Comparison of ENCODE assay signal across 19 cellular contexts in genomic region chr18:26909599-26910290, GRCh38. TPM values are rescaled to one million over a fixed set of nuclear protein-coding genes. Genes with fewer than 3 reads are reported as not detected.
DNase-seq lines count a peak whose midpoint lies in the region; ATAC-seq lines count a peak whose summit lies in the region.
"Had no signal": no experiment of that assay in that cellular context is flagged by ENCODE, and none has a peak within 500 bp of the region (broad histone marks: within the 10 kb centered on the region; RNA-seq: fewer than 3 reads in every experiment).

No MANE protein-coding gene starts in this region.

- H3K9me3 Mint-ChIP-seq in naive thymus-derived CD4-positive, alpha-beta T cell = peaks cover 0 to 16% (median 4%) of the 10 kb centered on the region in 11 donors

- H3K27ac ChIP-seq in cingulate gyrus (ENCODE audit: low read depth, low read length) = peak overlapping the region; percentile 50
- H3K27ac ChIP-seq in naive thymus-derived CD4-positive, alpha-beta T cell (ENCODE audit: low read depth, low read length) = no peak overlapping the region
- H3K27ac ChIP-seq: skin epidermis, transverse colon had no signal

- no peaks in the 10 kb centered on the region for H3K27me3 Mint-ChIP-seq in naive thymus-derived CD4-positive, alpha-beta T cell
- H3K27me3 Mint-ChIP-seq: CD8-positive, alpha-beta memory T cell had no signal

- CTCF ChIA-PET in naive thymus-derived CD4-positive, alpha-beta T cell (lab: Charles Lee) = no interaction called here

- ATAC-seq in left cardiac atrium (peak; percentile 57 to 62), Right ventricle myocardium inferior (no peak), GM18858 (IDR thresholded peaks at IDR 0.05; ENCODE audit: unreplicated experiment) (no peak)
- no peak for ATAC-seq in naive thymus-derived CD4-positive, alpha-beta T cell
- ATAC-seq: stimulated activated effector memory CD8-positive, alpha-beta T cell treated with anti-CD3 and anti-CD28 coated beads, Interleukin-12 subunit alpha, Interleukin-12 subunit beta, amount 100 ng/mL, for 72 hours had no signal

- no peak overlapping the region for H3K4me3 ChIP-seq in naive thymus-derived CD4-positive, alpha-beta T cell (ENCODE audit: low read length)
- H3K4me3 ChIP-seq: breast epithelium, skin epidermis, transverse colon had no signal

- intact Hi-C loops in left cardiac atrium (cut with DNase I) (no loop called here), Right ventricle myocardium inferior (cut with DNase I) (no loop called here)
- intact Hi-C loops in naive thymus-derived CD4-positive, alpha-beta T cell (cut with micrococcal nuclease) = no loop called here

- H3K9me3 ChIP-seq in naive thymus-derived CD4-positive, alpha-beta T cell (ENCODE audit: control insufficient read depth in 2 of 3, low read length in 3 of 3) = no peaks in the 10 kb centered on the region
- H3K9me3 ChIP-seq: breast epithelium, transverse colon had no signal

- H3K4me3 Mint-ChIP-seq in naive thymus-derived CD4-positive, alpha-beta T cell = no peak overlapping the region
- H3K4me3 Mint-ChIP-seq: CD8-positive, alpha-beta memory T cell; stimulated activated effector memory CD8-positive, alpha-beta T cell treated with anti-CD3 and anti-CD28 coated beads, Interleukin-12 subunit alpha, Interleukin-12 subunit beta, amount 100 ng/mL, for 72 hours had no signal

- POLR2A ChIA-PET in naive thymus-derived CD4-positive, alpha-beta T cell (lab: Charles Lee) = no interaction called here

- H3K4me1 ChIP-seq in naive thymus-derived CD4-positive, alpha-beta T cell (ENCODE audit: control insufficient read depth in 2 of 2, insufficient read depth in 2 of 2, low read length in 2 of 2) = no peaks in the 10 kb centered on the region
- H3K4me1 ChIP-seq: breast epithelium, transverse colon had no signal

- DNase-seq in left cardiac atrium (peak; percentile 27), Right ventricle myocardium inferior (ENCODE audit: missing footprints) (no peak), midbrain (lab: John Stamatoyannopoulos, UW) (peak; percentile 35), NCI-H82 (lab: John Stamatoyannopoulos, UW) (no peak), SW 1271 (lab: John Stamatoyannopoulos, UW) (no peak)
- no peak for DNase-seq in naive thymus-derived CD4-positive, alpha-beta T cell
- DNase-seq: activated CD4-positive, CD25-positive, alpha-beta regulatory T cell treated with anti-CD3 and anti-CD28 coated beads, Interleukin-2, amount 50 U/mL, for 72 hours; CD8-positive, alpha-beta memory T cell; effector memory CD4-positive, alpha-beta T cell; mesenchymal stem cell; NCI-H187 treated with DMSO at 0.1 percent for 48 hours; NCI-H774; transverse colon had no signal

- H3K27me3 ChIP-seq in naive thymus-derived CD4-positive, alpha-beta T cell (ENCODE audit: control insufficient read depth in 2 of 2, insufficient read depth in 2 of 2, low read length in 2 of 2) = no peaks in the 10 kb centered on the region
- H3K27me3 ChIP-seq: breast epithelium, transverse colon had no signal

- H3K27ac Mint-ChIP-seq in naive thymus-derived CD4-positive, alpha-beta T cell = no peak overlapping the region
- H3K27ac Mint-ChIP-seq: stimulated activated effector memory CD8-positive, alpha-beta T cell treated with anti-CD3 and anti-CD28 coated beads, Interleukin-12 subunit alpha, Interleukin-12 subunit beta, amount 100 ng/mL, for 72 hours had no signal

- H3K36me3 Mint-ChIP-seq in naive thymus-derived CD4-positive, alpha-beta T cell = peaks cover 0 to 4% (median 0%) of the 10 kb centered on the region in 5 donors
- H3K36me3 Mint-ChIP-seq: CD8-positive, alpha-beta memory T cell; stimulated activated effector memory CD8-positive, alpha-beta T cell treated with anti-CD3 and anti-CD28 coated beads, Interleukin-12 subunit alpha, Interleukin-12 subunit beta, amount 100 ng/mL, for 72 hours had no signal

- H3K4me1 Mint-ChIP-seq in naive thymus-derived CD4-positive, alpha-beta T cell = no peaks in the 10 kb centered on the region
- H3K4me1 Mint-ChIP-seq: CD8-positive, alpha-beta memory T cell; stimulated activated effector memory CD8-positive, alpha-beta T cell treated with anti-CD3 and anti-CD28 coated beads, Interleukin-12 subunit alpha, Interleukin-12 subunit beta, amount 100 ng/mL, for 72 hours had no signal

- no peaks in the 10 kb centered on the region for H3K36me3 ChIP-seq in naive thymus-derived CD4-positive, alpha-beta T cell (ENCODE audit: control insufficient read depth in 2 of 3, insufficient read depth in 3 of 3, low read length in 3 of 3)
- H3K36me3 ChIP-seq: breast epithelium, transverse colon had no signal

RNA-seq across cellular contexts. Expression of gene AQP4, which starts 44.2 kb away (rescaled TPM):
- total RNA-seq in left cardiac atrium (10 to 100 TPM in 1 of 2 donors, 1 to 10 TPM in 1; 5.6 to 10.3 TPM), Right ventricle myocardium inferior (24.6 TPM)
- not detected for total RNA-seq in naive thymus-derived CD4-positive, alpha-beta T cell
- not detected for polyA plus RNA-seq in naive thymus-derived CD4-positive, alpha-beta T cell
- total RNA-seq: CD8-positive, alpha-beta memory T cell; T-helper 2 cell treated with Interferon-gamma antibody and Interleukin-4, amounts not matched to agents 100 ng/mL and 5 ng/mL, for 36 hours had no signal
- polyA plus RNA-seq: CD8-positive, alpha-beta memory T cell had no signal

Comparison
In these comparisons a context has a peak if more than half of its experiments do, and no peak if none do; other contexts are left out.
1. ATAC-seq: peak in left cardiac atrium (2 of 2); none in Right ventricle myocardium inferior (single experiment), GM18858 (single experiment) and naive thymus-derived CD4-positive, alpha-beta T cell (single experiment).
2. DNase-seq: peak in left cardiac atrium (single experiment) and midbrain (single experiment); none in Right ventricle myocardium inferior (single experiment), NCI-H82 (single experiment), SW 1271 (0 of 2) and naive thymus-derived CD4-positive, alpha-beta T cell (0 of 9).
3. RNA of gene AQP4, which starts 44.2 kb away (total RNA-seq): 24.6 TPM in Right ventricle myocardium inferior (single experiment) and 5.6 to 10.3 TPM in left cardiac atrium; not detected in naive thymus-derived CD4-positive, alpha-beta T cell; every median in the first group is over 4 times any median in the second.